ENCODE assay signal across 15 cellular contexts in the genomic region with DNA sequence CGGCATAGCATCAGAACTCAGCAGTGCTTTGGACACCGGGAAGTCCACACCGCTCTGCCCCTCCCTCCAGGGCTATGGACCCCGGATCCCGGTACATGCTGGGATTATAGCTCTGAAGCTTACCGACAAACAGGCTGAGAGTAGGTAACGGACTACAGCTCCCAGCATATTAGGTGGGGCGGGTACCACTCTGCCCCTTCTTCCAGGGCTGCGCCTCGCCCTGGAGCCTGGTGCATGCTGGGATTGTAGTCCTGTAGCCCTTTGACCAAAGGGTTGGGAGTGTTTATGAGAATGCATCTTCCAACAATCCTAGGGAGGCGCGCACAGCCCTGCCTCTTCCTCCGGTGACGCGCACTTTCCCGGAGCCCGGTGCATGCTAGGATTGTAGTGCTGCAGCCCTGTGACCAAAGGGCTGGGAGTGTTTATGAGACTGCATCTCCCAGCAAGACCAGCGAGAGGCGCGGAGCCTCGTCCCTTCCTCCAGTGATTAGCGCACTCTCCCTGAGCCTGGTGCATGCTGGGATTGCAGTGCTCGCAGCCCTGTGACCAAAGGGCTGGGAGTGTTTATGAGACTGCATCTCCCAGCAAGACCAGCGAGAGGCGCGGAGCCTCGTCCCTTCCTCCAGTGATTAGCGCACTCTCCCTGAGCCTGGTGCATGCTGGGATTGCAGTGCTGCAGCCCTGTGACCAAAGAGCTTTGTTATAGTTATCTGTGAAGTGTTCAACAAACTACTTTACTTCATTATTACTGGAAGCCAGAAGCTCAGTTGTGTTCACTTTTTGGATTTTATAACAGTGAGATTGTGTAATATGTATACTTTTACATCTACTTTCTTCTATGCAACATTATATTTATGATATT. TPM values are rescaled to one million over a fixed set of nuclear protein-coding genes. Genes with fewer than 3 reads are reported as not detected.
"Had no signal": no experiment of that assay in that cellular context is flagged by ENCODE, and none has a peak within 500 bp of the region (broad histone marks: within the 10 kb centered on the region; RNA-seq: fewer than 3 reads in every experiment).

No MANE protein-coding gene starts in this region.

RNA-seq across cellular contexts. Expression of gene DBET, which starts 14.7 kb away (rescaled TPM):
- total RNA-seq: epithelial cell of proximal tubule; esophagus squamous epithelium; heart left ventricle; kidney epithelial cell; lower leg skin; mesenteric fat pad; mononuclear cell; naive thymus-derived CD8-positive, alpha-beta T cell; neural crest cell; osteocyte; posterior vena cava; right atrium auricular region; sigmoid colon; thyroid gland had no signal
- polyA plus RNA-seq: heart left ventricle; mammary epithelial cell; naive thymus-derived CD8-positive, alpha-beta T cell; sigmoid colon had no signal

RNA-seq across cellular contexts. Expression of gene FRG2, which starts 22.6 kb away (rescaled TPM):
- total RNA-seq: epithelial cell of proximal tubule; esophagus squamous epithelium; heart left ventricle; kidney epithelial cell; lower leg skin; mammary epithelial cell; mesenteric fat pad; mononuclear cell; naive thymus-derived CD8-positive, alpha-beta T cell; neural crest cell; osteocyte; posterior vena cava; right atrium auricular region; sigmoid colon; thyroid gland had no signal
- polyA plus RNA-seq: heart left ventricle; mammary epithelial cell; naive thymus-derived CD8-positive, alpha-beta T cell; sigmoid colon had no signal
